In the genomic region with DNA sequence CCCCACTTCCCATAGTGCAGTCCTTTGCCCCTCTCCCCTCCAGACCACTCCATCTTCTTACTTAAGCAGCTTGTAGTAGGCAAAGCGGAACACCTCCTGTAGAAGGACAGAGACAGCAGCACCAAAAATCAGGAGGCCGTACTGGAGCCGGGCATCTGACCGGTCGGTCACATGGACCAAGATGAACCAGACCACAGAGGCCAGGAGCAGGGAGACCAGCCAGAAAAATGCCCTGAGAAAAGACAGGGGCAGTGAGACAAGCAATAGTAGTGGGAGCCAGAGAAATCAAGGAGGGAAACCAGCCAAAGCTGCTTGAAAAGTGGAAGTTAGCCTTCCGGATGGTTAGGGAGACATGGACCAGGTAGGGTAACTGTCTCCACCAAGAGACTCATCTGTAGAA, we compare ENCODE assay signal across 8 cellular contexts. TPM values are rescaled to one million over a fixed set of nuclear protein-coding genes. Genes with fewer than 3 reads are reported as not detected.
DNase-seq lines count a peak whose midpoint lies in the region; ATAC-seq and TF ChIP-seq lines count a peak whose summit lies in the region.

No MANE protein-coding gene starts in this region.

- TF ChIP-seq POLR2A in spleen (IDR thresholded peaks at IDR 0.05) = no peak

- H3K27ac ChIP-seq in HEK293 (ENCODE audit: extremely low read depth, low read depth, low read length) (peak overlapping the region; percentile 75), spleen (peak overlapping the region; percentile 93 to 98 (median 97))

- ATAC-seq in activated T-helper 17 cell treated with anti-CD3 and anti-CD28 coated beads, Interleukin-2, amount 50 U/mL, for 72 hours (replicated peaks) = no peak
- ATAC-seq in GM19351 (IDR thresholded peaks at IDR 0.05; ENCODE audit: unreplicated experiment) = no peak

- peak overlapping the region; percentile 96 for H3K4me3 Mint-ChIP-seq in activated T-helper 17 cell treated with anti-CD3 and anti-CD28 coated beads, Interleukin-2, amount 50 U/mL, for 72 hours

- no peaks in the 10 kb centered on the region for H3K27me3 Mint-ChIP-seq in activated T-helper 17 cell treated with anti-CD3 and anti-CD28 coated beads, Interleukin-2, amount 50 U/mL, for 72 hours

- POLR2A ChIA-PET in HEK293 (lab: Yijun Ruan, JAX) = no interaction called here

- no peaks in the 10 kb centered on the region for H3K9me3 ChIP-seq in HEK293 (ENCODE audit: control insufficient read depth, insufficient read depth, low read depth, low read length)
- no peaks in the 10 kb centered on the region for H3K9me3 ChIP-seq in spleen

- H3K27ac Mint-ChIP-seq in activated T-helper 17 cell treated with anti-CD3 and anti-CD28 coated beads, Interleukin-2, amount 50 U/mL, for 72 hours = peak overlapping the region; percentile 97

- H3K9me3 Mint-ChIP-seq in activated T-helper 17 cell treated with anti-CD3 and anti-CD28 coated beads, Interleukin-2, amount 50 U/mL, for 72 hours = no peaks in the 10 kb centered on the region

- intact Hi-C loops in spleen (cut with DNase I; ENCODE audit: low total_unique reads) = no loop called here

- 0 out of 2 replicates have a peak, but pooled peaks cover 7% of the 10 kb centered on the region for H3K4me1 ChIP-seq in HEK293 (ENCODE audit: control insufficient read depth, insufficient read depth, low read length)
- H3K4me1 ChIP-seq in spleen = peaks cover 20 to 67% (median 45%) of the 10 kb centered on the region in 6 donors

- peaks cover 50% of the 10 kb centered on the region for H3K36me3 Mint-ChIP-seq in activated T-helper 17 cell treated with anti-CD3 and anti-CD28 coated beads, Interleukin-2, amount 50 U/mL, for 72 hours (ENCODE audit: low read depth)

- no peak for TF ChIP-seq CTCF in HEK293 (tag by site-specific recombination; IDR thresholded peaks at IDR 0.05)
- TF ChIP-seq CTCF in spleen (IDR thresholded peaks at IDR 0.05 in 8 of 11, conservative IDR thresholded peaks at IDR 0.05 in 3 of 11) = no peak

- H3K4me1 Mint-ChIP-seq in activated T-helper 17 cell treated with anti-CD3 and anti-CD28 coated beads, Interleukin-2, amount 50 U/mL, for 72 hours = peaks cover 17% of the 10 kb centered on the region

- no peaks in the 10 kb centered on the region for H3K27me3 ChIP-seq in spleen (replicated peaks in 1 of 7)

- peaks cover 4 to 34% of the 10 kb centered on the region in 2 experiments; a peak in 2 of 3 replicates for H3K36me3 ChIP-seq in HEK293 (ENCODE audit: control insufficient read depth in 2 of 2, insufficient read depth in 1 of 2, low read length in 2 of 2)
- peaks cover 0 to 41% (median 33%) of the 10 kb centered on the region in 6 donors for H3K36me3 ChIP-seq in spleen

- DNase-seq in spleen (no peak), NCI-H2171 (lab: John Stamatoyannopoulos, UW) (no peak)
- no peak for DNase-seq in activated effector memory CD4-positive, alpha-beta T cell treated with Interleukin-2 at 50 U/mL for 16 hours
- DNase-seq in activated CD4-positive, CD25-positive, alpha-beta regulatory T cell treated with anti-CD3 and anti-CD28 coated beads, Interleukin-2, amount 50 U/mL, for 72 hours = no peak

- WGBS in spleen, 5 donors = 36 to 50% (median 45%) methylated on average over 6 of the region's 6 CpGs

- CTCF ChIA-PET in HEK293 (lab: Yijun Ruan, JAX) = interaction anchor here (2.4 kb wide), 1 partner anchor 12 kb away, joined by 13 read pairs; no protein-coding TSS in a partner anchor

- H3K4me3 ChIP-seq in HEK293 (ENCODE audit: low read depth, low read length) (peak overlapping the region; percentile 67), iPS-11a (ENCODE audit: low read depth, low read length) (peak overlapping the region; percentile 94), spleen (peak overlapping the region; percentile 76 to 90 (median 82))

TF ChIP-seq in HEK293, 187 proteins besides CTCF, POLR2A, EP300 and RAD21:
- TF ChIP-seq ZXDB (tag by site-specific recombination; IDR thresholded peaks at IDR 0.05) (no peak), ZNF335 (tag by site-specific recombination; conservative IDR thresholded peaks at IDR 0.05) (no peak), ZNF157 (tag by site-specific recombination; IDR thresholded peaks at IDR 0.05) (no peak), KLF7 (tag by site-specific recombination; IDR thresholded peaks at IDR 0.05; ENCODE audit: borderline replicate concordance) (no peak), ZNF610 (tag by site-specific recombination; IDR thresholded peaks at IDR 0.05; ENCODE audit: borderline replicate concordance) (no peak), ZEB2 (tag by site-specific recombination; IDR thresholded peaks at IDR 0.05) (no peak), HOXA7 (CRISPR knock-in tag; IDR thresholded peaks at IDR 0.05; ENCODE audit: borderline replicate concordance) (no peak), ZNF626 (tag by site-specific recombination; IDR thresholded peaks at IDR 0.05) (no peak), ZNF76 (tag by site-specific recombination; IDR thresholded peaks at IDR 0.05; ENCODE audit: borderline replicate concordance, low read depth) (no peak), ZNF138 (tag by site-specific recombination; IDR thresholded peaks at IDR 0.05; ENCODE audit: borderline replicate concordance) (no peak), ZNF830 (tag by site-specific recombination; IDR thresholded peaks at IDR 0.05; ENCODE audit: low read depth) (no peak)
- TF ChIP-seq, protein P1, sequence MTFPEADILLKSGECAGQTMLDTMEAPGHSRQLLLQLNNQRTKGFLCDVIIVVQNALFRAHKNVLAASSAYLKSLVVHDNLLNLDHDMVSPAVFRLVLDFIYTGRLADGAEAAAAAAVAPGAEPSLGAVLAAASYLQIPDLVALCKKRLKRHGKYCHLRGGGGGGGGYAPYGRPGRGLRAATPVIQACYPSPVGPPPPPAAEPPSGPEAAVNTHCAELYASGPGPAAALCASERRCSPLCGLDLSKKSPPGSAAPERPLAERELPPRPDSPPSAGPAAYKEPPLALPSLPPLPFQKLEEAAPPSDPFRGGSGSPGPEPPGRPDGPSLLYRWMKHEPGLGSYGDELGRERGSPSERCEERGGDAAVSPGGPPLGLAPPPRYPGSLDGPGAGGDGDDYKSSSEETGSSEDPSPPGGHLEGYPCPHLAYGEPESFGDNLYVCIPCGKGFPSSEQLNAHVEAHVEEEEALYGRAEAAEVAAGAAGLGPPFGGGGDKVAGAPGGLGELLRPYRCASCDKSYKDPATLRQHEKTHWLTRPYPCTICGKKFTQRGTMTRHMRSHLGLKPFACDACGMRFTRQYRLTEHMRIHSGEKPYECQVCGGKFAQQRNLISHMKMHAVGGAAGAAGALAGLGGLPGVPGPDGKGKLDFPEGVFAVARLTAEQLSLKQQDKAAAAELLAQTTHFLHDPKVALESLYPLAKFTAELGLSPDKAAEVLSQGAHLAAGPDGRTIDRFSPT (tag by site-specific recombination; IDR thresholded peaks at IDR 0.05) = no peak
- TF ChIP-seq, protein P2, sequence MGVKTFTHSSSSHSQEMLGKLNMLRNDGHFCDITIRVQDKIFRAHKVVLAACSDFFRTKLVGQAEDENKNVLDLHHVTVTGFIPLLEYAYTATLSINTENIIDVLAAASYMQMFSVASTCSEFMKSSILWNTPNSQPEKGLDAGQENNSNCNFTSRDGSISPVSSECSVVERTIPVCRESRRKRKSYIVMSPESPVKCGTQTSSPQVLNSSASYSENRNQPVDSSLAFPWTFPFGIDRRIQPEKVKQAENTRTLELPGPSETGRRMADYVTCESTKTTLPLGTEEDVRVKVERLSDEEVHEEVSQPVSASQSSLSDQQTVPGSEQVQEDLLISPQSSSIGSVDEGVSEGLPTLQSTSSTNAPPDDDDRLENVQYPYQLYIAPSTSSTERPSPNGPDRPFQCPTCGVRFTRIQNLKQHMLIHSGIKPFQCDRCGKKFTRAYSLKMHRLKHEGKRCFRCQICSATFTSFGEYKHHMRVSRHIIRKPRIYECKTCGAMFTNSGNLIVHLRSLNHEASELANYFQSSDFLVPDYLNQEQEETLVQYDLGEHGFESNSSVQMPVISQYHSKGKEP (tag by site-specific recombination; IDR thresholded peaks at IDR 0.05) = no peak
TF ChIP-seq in HEK293: peak in this region for 0.

RNA-seq across cellular contexts. Expression of gene APH1A, which starts 0.9 kb away (rescaled TPM):
- 100 to 1,000 TPM in 1 of 2 donors, 10 to 100 TPM in 1; 96.3 to 149 TPM for total RNA-seq in activated T-helper 17 cell treated with anti-CD3 and anti-CD28 coated beads, Interleukin-2, amount 50 U/mL, for 72 hours
- total RNA-seq in spleen = 100 to 1,000 TPM; 116 to 170 (median 135) TPM
- 100 to 1,000 TPM in 1 of 3 donors, 10 to 100 TPM in 2; 72.0 to 186 (median 87.3) TPM for polyA plus RNA-seq in spleen

RNA-seq across cellular contexts. Expression of gene C1orf54, which starts 4.7 kb away (rescaled TPM):
- total RNA-seq in activated T-helper 17 cell treated with anti-CD3 and anti-CD28 coated beads, Interleukin-2, amount 50 U/mL, for 72 hours = 1 to 10 TPM; 1.4 to 3.6 TPM
- total RNA-seq in spleen = 10 to 100 TPM; 15.1 to 42.8 (median 28.7) TPM
- polyA plus RNA-seq in spleen = 10 to 100 TPM; 23.4 to 46.7 (median 37.4) TPM

RNA-seq across cellular contexts. Expression of gene CA14, which starts 10.3 kb away (rescaled TPM):
- total RNA-seq in activated T-helper 17 cell treated with anti-CD3 and anti-CD28 coated beads, Interleukin-2, amount 50 U/mL, for 72 hours = not detected
- total RNA-seq in spleen = not detected
- polyA plus RNA-seq in spleen = not detected

RNA-seq across cellular contexts. Expression of gene CIART, which starts 14.5 kb away (rescaled TPM):
- total RNA-seq in activated T-helper 17 cell treated with anti-CD3 and anti-CD28 coated beads, Interleukin-2, amount 50 U/mL, for 72 hours = 10 to 100 TPM in 1 of 2 donors, 1 to 10 TPM in 1; 3.7 to 12.4 TPM
- total RNA-seq in spleen = 1 to 10 TPM in 5 of 7 donors, under 1 TPM in 1, not detected in 1; 0.97 to 3.9 (median 2.9) TPM
- polyA plus RNA-seq in spleen = 1 to 10 TPM in 2 of 3 donors, under 1 TPM in 1; 0.83 to 1.5 (median 1.3) TPM

RNA-seq across cellular contexts. Expression of gene MRPS21, which starts 25.8 kb away (rescaled TPM):
- total RNA-seq in activated T-helper 17 cell treated with anti-CD3 and anti-CD28 coated beads, Interleukin-2, amount 50 U/mL, for 72 hours = 10 to 100 TPM; 66.1 to 82.9 TPM
- total RNA-seq in spleen = 10 to 100 TPM; 39.3 to 49.4 (median 43.7) TPM
- polyA plus RNA-seq in spleen = 100 to 1,000 TPM in 2 of 3 donors, 10 to 100 TPM in 1; 88.9 to 116 (median 112) TPM
